Comparison of ENCODE assay signal across 1 cellular context in genomic region chr7:151276651-151277590, GRCh38.
TF ChIP-seq lines count a peak whose summit lies in the region.

No MANE protein-coding gene starts in this region.

TF ChIP-seq in HEK293, 187 proteins besides CTCF, POLR2A, EP300 and RAD21 (continued from another document and continues in another):
- TF ChIP-seq ZNF639 (tag by site-specific recombination; IDR thresholded peaks at IDR 0.05) (no peak), KLF9 (tag by site-specific recombination; IDR thresholded peaks at IDR 0.05; ENCODE audit: low read depth) (no peak), ZNF48 (tag by site-specific recombination; IDR thresholded peaks at IDR 0.05) (no peak), HOXC10 (CRISPR knock-in tag; IDR thresholded peaks at IDR 0.05) (no peak), ZNF416 (tag by site-specific recombination; IDR thresholded peaks at IDR 0.05) (no peak), ZNF768 (tag by site-specific recombination; IDR thresholded peaks at IDR 0.05) (no peak), BCL11A (tag by site-specific recombination; IDR thresholded peaks at IDR 0.05; ENCODE audit: low read depth) (no peak), ZEB2 (tag by site-specific recombination; IDR thresholded peaks at IDR 0.05) (no peak), ZNF677 (tag by site-specific recombination; IDR thresholded peaks at IDR 0.05) (no peak), ZNF311 (tag by site-specific recombination; IDR thresholded peaks at IDR 0.05; ENCODE audit: borderline replicate concordance) (no peak), GLI2 (tag by site-specific recombination; IDR thresholded peaks at IDR 0.05; ENCODE audit: borderline replicate concordance, low read depth) (no peak), ZNF239 (tag by site-specific recombination; IDR thresholded peaks at IDR 0.05) (no peak), ZNF146 (tag by site-specific recombination; IDR thresholded peaks at IDR 0.05) (no peak), GLI4 (tag by site-specific recombination; IDR thresholded peaks at IDR 0.05) (no peak), ZBTB21 (tag by site-specific recombination; IDR thresholded peaks at IDR 0.05) (no peak), ZNF221 (tag by site-specific recombination; IDR thresholded peaks at IDR 0.05; ENCODE audit: borderline replicate concordance) (no peak), MZF1 (tag by site-specific recombination; IDR thresholded peaks at IDR 0.05; ENCODE audit: borderline replicate concordance) (no peak), SCRT1 (tag by site-specific recombination; IDR thresholded peaks at IDR 0.05; ENCODE audit: borderline replicate concordance) (no peak), ZBTB49 (tag by site-specific recombination; IDR thresholded peaks at IDR 0.05; ENCODE audit: low read depth) (no peak), ZBTB17 (tag by site-specific recombination; IDR thresholded peaks at IDR 0.05) (peak; percentile 92), REPIN1 (tag by site-specific recombination; IDR thresholded peaks at IDR 0.05; ENCODE audit: low read depth) (no peak), ZNF157 (tag by site-specific recombination; IDR thresholded peaks at IDR 0.05) (no peak), IKZF3 (tag by site-specific recombination; IDR thresholded peaks at IDR 0.05) (0 out of 2 replicates have a peak, but pooled peaks have one; percentile 13), ZNF791 (tag by site-specific recombination; IDR thresholded peaks at IDR 0.05) (no peak), ZBTB48 (tag by site-specific recombination; IDR thresholded peaks at IDR 0.05) (peak; percentile 100), ZNF660 (tag by site-specific recombination; IDR thresholded peaks at IDR 0.05) (no peak), ZFP69B (tag by site-specific recombination; IDR thresholded peaks at IDR 0.05) (no peak), ZNF747 (tag by site-specific recombination; IDR thresholded peaks at IDR 0.05) (no peak), ZNF600 (tag by site-specific recombination; IDR thresholded peaks at IDR 0.05) (peak; percentile 53; the same call in 1 of the 2 replicates), ZNF292 (tag by site-specific recombination; IDR thresholded peaks at IDR 0.05; ENCODE audit: borderline replicate concordance, low read depth) (no peak), SETDB1 (IDR thresholded peaks at IDR 0.05; ENCODE audit: insufficient read length, low read length) (no peak), ZNF792 (tag by site-specific recombination; IDR thresholded peaks at IDR 0.05) (no peak), KLF10 (tag by site-specific recombination; IDR thresholded peaks at IDR 0.05) (no peak), ZNF341 (tag by site-specific recombination; IDR thresholded peaks at IDR 0.05; ENCODE audit: low read depth) (no peak), ZNF776 (tag by site-specific recombination; IDR thresholded peaks at IDR 0.05; ENCODE audit: borderline replicate concordance) (no peak), ZNF223 (tag by site-specific recombination; IDR thresholded peaks at IDR 0.05) (no peak), ZNF114 (tag by site-specific recombination; IDR thresholded peaks at IDR 0.05) (no peak), YY1 (tag by site-specific recombination; IDR thresholded peaks at IDR 0.05) (no peak)
- TF ChIP-seq, protein P1, sequence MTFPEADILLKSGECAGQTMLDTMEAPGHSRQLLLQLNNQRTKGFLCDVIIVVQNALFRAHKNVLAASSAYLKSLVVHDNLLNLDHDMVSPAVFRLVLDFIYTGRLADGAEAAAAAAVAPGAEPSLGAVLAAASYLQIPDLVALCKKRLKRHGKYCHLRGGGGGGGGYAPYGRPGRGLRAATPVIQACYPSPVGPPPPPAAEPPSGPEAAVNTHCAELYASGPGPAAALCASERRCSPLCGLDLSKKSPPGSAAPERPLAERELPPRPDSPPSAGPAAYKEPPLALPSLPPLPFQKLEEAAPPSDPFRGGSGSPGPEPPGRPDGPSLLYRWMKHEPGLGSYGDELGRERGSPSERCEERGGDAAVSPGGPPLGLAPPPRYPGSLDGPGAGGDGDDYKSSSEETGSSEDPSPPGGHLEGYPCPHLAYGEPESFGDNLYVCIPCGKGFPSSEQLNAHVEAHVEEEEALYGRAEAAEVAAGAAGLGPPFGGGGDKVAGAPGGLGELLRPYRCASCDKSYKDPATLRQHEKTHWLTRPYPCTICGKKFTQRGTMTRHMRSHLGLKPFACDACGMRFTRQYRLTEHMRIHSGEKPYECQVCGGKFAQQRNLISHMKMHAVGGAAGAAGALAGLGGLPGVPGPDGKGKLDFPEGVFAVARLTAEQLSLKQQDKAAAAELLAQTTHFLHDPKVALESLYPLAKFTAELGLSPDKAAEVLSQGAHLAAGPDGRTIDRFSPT (tag by site-specific recombination; IDR thresholded peaks at IDR 0.05) = peak; percentile 20; the same call in 1 of the 2 replicates
- TF ChIP-seq, protein P2, sequence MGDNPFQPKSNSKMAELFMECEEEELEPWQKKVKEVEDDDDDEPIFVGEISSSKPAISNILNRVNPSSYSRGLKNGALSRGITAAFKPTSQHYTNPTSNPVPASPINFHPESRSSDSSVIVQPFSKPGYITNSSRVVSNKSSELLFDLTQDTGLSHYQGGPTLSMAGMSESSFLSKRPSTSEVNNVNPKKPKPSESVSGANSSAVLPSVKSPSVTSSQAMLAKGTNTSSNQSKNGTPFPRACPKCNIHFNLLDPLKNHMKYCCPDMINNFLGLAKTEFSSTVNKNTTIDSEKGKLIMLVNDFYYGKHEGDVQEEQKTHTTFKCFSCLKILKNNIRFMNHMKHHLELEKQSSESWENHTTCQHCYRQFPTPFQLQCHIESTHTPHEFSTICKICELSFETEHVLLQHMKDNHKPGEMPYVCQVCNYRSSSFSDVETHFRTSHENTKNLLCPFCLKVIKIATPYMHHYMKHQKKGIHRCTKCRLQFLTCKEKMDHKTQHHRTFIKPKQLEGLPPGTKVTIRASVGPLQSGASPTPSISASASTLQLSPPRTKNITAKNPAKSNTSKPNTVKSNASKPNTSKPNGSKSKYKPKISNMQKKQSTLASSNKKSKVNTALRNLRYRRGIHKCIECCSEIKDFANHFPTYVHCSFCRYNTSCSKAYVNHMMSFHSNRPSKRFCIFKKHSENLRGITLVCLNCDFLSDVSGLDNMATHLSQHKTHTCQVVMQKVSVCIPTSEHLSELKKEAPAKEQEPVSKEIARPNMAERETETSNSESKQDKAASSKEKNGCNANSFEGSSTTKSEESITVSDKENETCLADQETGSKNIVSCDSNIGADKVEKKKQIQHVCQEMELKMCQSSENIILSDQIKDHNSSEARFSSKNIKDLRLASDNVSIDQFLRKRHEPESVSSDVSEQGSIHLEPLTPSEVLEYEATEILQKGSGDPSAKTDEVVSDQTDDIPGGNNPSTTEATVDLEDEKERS (tag by site-specific recombination; IDR thresholded peaks at IDR 0.05) = no peak
- TF ChIP-seq, protein P3, sequence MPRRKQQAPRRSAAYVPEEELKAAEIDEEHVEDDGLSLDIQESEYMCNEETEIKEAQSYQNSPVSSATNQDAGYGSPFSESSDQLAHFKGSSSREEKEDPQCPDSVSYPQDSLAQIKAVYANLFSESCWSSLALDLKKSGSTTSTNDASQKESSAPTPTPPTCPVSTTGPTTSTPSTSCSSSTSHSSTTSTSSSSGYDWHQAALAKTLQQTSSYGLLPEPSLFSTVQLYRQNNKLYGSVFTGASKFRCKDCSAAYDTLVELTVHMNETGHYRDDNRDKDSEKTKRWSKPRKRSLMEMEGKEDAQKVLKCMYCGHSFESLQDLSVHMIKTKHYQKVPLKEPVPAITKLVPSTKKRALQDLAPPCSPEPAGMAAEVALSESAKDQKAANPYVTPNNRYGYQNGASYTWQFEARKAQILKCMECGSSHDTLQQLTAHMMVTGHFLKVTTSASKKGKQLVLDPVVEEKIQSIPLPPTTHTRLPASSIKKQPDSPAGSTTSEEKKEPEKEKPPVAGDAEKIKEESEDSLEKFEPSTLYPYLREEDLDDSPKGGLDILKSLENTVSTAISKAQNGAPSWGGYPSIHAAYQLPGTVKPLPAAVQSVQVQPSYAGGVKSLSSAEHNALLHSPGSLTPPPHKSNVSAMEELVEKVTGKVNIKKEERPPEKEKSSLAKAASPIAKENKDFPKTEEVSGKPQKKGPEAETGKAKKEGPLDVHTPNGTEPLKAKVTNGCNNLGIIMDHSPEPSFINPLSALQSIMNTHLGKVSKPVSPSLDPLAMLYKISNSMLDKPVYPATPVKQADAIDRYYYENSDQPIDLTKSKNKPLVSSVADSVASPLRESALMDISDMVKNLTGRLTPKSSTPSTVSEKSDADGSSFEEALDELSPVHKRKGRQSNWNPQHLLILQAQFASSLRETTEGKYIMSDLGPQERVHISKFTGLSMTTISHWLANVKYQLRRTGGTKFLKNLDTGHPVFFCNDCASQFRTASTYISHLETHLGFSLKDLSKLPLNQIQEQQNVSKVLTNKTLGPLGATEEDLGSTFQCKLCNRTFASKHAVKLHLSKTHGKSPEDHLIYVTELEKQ (tag by site-specific recombination; IDR thresholded peaks at IDR 0.05; ENCODE audit: borderline replicate concordance) = no peak
- TF ChIP-seq, protein P4, sequence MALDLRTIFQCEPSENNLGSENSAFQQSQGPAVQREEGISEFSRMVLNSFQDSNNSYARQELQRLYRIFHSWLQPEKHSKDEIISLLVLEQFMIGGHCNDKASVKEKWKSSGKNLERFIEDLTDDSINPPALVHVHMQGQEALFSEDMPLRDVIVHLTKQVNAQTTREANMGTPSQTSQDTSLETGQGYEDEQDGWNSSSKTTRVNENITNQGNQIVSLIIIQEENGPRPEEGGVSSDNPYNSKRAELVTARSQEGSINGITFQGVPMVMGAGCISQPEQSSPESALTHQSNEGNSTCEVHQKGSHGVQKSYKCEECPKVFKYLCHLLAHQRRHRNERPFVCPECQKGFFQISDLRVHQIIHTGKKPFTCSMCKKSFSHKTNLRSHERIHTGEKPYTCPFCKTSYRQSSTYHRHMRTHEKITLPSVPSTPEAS (tag by site-specific recombination; IDR thresholded peaks at IDR 0.05) = peak; percentile 57; the same call in 1 of the 2 replicates
- TF ChIP-seq, protein P5, sequence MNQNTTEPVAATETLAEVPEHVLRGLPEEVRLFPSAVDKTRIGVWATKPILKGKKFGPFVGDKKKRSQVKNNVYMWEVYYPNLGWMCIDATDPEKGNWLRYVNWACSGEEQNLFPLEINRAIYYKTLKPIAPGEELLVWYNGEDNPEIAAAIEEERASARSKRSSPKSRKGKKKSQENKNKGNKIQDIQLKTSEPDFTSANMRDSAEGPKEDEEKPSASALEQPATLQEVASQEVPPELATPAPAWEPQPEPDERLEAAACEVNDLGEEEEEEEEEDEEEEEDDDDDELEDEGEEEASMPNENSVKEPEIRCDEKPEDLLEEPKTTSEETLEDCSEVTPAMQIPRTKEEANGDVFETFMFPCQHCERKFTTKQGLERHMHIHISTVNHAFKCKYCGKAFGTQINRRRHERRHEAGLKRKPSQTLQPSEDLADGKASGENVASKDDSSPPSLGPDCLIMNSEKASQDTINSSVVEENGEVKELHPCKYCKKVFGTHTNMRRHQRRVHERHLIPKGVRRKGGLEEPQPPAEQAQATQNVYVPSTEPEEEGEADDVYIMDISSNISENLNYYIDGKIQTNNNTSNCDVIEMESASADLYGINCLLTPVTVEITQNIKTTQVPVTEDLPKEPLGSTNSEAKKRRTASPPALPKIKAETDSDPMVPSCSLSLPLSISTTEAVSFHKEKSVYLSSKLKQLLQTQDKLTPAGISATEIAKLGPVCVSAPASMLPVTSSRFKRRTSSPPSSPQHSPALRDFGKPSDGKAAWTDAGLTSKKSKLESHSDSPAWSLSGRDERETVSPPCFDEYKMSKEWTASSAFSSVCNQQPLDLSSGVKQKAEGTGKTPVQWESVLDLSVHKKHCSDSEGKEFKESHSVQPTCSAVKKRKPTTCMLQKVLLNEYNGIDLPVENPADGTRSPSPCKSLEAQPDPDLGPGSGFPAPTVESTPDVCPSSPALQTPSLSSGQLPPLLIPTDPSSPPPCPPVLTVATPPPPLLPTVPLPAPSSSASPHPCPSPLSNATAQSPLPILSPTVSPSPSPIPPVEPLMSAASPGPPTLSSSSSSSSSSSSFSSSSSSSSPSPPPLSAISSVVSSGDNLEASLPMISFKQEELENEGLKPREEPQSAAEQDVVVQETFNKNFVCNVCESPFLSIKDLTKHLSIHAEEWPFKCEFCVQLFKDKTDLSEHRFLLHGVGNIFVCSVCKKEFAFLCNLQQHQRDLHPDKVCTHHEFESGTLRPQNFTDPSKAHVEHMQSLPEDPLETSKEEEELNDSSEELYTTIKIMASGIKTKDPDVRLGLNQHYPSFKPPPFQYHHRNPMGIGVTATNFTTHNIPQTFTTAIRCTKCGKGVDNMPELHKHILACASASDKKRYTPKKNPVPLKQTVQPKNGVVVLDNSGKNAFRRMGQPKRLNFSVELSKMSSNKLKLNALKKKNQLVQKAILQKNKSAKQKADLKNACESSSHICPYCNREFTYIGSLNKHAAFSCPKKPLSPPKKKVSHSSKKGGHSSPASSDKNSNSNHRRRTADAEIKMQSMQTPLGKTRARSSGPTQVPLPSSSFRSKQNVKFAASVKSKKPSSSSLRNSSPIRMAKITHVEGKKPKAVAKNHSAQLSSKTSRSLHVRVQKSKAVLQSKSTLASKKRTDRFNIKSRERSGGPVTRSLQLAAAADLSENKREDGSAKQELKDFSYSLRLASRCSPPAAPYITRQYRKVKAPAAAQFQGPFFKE (tag by site-specific recombination; IDR thresholded peaks at IDR 0.05; ENCODE audit: borderline replicate concordance) = no peak
